In the genomic region with DNA sequence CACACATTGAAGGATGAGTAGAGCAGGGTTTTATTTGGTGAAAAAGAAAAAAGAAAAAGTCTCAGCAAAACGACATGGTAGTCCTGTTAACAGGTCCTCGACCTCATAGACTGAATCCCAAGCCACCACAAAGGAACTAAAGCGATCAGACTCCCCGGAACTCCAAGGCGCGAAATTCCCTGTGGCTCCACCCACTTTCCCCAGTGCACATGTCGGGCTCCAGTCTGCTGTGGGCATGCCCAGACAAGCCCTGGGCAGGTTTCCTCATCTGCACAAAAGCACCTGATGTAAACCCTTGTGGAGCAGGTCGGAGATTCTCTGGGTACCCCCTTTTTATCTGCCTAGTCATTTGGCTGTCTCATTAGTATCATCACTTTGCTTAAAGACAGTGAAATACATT, we compare ENCODE assay signal across 1 cellular context.
TF ChIP-seq lines count a peak whose summit lies in the region.

No MANE protein-coding gene starts in this region.

TF ChIP-seq in SK-N-SH treated with all-trans-retinoic acid at 6 μM for 48 hours, 23 proteins besides CTCF, POLR2A, EP300 and RAD21 (continued from another document):
- no peak for TF ChIP-seq CSRNP3 (CRISPR knock-in tag; IDR thresholded peaks at IDR 0.05)
- TF ChIP-seq, protein P1, sequence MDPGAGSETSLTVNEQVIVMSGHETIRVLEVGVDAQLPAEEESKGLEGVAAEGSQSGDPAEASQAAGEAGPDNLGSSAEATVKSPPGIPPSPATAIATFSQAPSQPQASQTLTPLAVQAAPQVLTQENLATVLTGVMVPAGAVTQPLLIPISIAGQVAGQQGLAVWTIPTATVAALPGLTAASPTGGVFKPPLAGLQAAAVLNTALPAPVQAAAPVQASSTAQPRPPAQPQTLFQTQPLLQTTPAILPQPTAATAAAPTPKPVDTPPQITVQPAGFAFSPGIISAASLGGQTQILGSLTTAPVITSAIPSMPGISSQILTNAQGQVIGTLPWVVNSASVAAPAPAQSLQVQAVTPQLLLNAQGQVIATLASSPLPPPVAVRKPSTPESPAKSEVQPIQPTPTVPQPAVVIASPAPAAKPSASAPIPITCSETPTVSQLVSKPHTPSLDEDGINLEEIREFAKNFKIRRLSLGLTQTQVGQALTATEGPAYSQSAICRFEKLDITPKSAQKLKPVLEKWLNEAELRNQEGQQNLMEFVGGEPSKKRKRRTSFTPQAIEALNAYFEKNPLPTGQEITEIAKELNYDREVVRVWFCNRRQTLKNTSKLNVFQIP (CRISPR knock-in tag; IDR thresholded peaks at IDR 0.05; ENCODE audit: borderline replicate concordance, low read depth), result no peak
- TF ChIP-seq ZNF565 (CRISPR knock-in tag; conservative IDR thresholded peaks at IDR 0.05; ENCODE audit: low read depth), result no peak
- TF ChIP-seq ISL1 (CRISPR knock-in tag; IDR thresholded peaks at IDR 0.05), result no peak
- no peak for TF ChIP-seq ZFP30 (CRISPR knock-in tag; IDR thresholded peaks at IDR 0.05)
- TF ChIP-seq ZC3H10 (CRISPR knock-in tag; IDR thresholded peaks at IDR 0.05), result no peak
- TF ChIP-seq ZNF70 (CRISPR knock-in tag; IDR thresholded peaks at IDR 0.05), result no peak
- no peak for TF ChIP-seq ESRRG (CRISPR knock-in tag; IDR thresholded peaks at IDR 0.05)
- no peak for TF ChIP-seq BACH2 (CRISPR knock-in tag; IDR thresholded peaks at IDR 0.05; ENCODE audit: borderline replicate concordance)
